In genomic region chr16:71246309-71246708, GRCh38 we compare ENCODE assay signal across 40 cellular contexts. TPM values are rescaled to one million over a fixed set of nuclear protein-coding genes. Genes with fewer than 3 reads are reported as not detected.
"Had no signal": no experiment of that assay in that cellular context is flagged by ENCODE, and none has a peak within 500 bp of the region (broad histone marks: within the 10 kb centered on the region; RNA-seq: fewer than 3 reads in every experiment).

No MANE protein-coding gene starts in this region.

- H3K27me3 Mint-ChIP-seq: activated naive CD4-positive, alpha-beta T cell treated with anti-CD3 and anti-CD28 coated beads, Interleukin-2, amount 10 ng/mL, durations not matched to agents 7 days and 5 days; brain had no signal

- H3K4me1 ChIP-seq: adrenal gland, ascending aorta, body of pancreas, breast epithelium had no signal

- H3K27ac ChIP-seq: adrenal gland, ascending aorta, body of pancreas, brain microvascular endothelial cell, breast epithelium, cardiac muscle cell had no signal

- H3K36me3 Mint-ChIP-seq: activated naive CD4-positive, alpha-beta T cell treated with anti-CD3 and anti-CD28 coated beads, Interleukin-2, amount 10 ng/mL, durations not matched to agents 7 days and 5 days; activated naive CD4-positive, alpha-beta T cell treated with anti-CD3 and anti-CD28 coated beads, Interleukin-2, amount 50 U/mL, for 24 hours; activated naive CD4-positive, alpha-beta T cell treated with anti-CD3 and anti-CD28 coated beads, Interleukin-2, amount 50 U/mL, for 72 hours; activated naive CD8-positive, alpha-beta T cell; activated naive CD8-positive, alpha-beta T cell treated with anti-CD3 and anti-CD28 coated beads for 36 hours; activated naive CD8-positive, alpha-beta T cell treated with anti-CD3 and anti-CD28 coated beads, Interleukin-2, amount 10 ng/mL, durations not matched to agents 7 days and 5 days; brain had no signal

- H3K9me3 ChIP-seq: adrenal gland, ascending aorta, body of pancreas, breast epithelium had no signal

- H3K4me3 ChIP-seq: adrenal gland, ascending aorta, body of pancreas, breast epithelium, cardiac muscle cell had no signal

- H3K4me3 Mint-ChIP-seq: activated naive CD4-positive, alpha-beta T cell treated with anti-CD3 and anti-CD28 coated beads for 36 hours; activated naive CD4-positive, alpha-beta T cell treated with anti-CD3 and anti-CD28 coated beads, Interleukin-2, amount 10 ng/mL, durations not matched to agents 7 days and 5 days; activated naive CD4-positive, alpha-beta T cell treated with anti-CD3 and anti-CD28 coated beads, Interleukin-2, amount 50 U/mL, for 24 hours; activated naive CD8-positive, alpha-beta T cell; activated naive CD8-positive, alpha-beta T cell treated with anti-CD3 and anti-CD28 coated beads for 36 hours; activated naive CD8-positive, alpha-beta T cell treated with anti-CD3 and anti-CD28 coated beads, Interleukin-2, amount 10 ng/mL, durations not matched to agents 7 days and 5 days; activated naive CD8-positive, alpha-beta T cell treated with anti-CD3 and anti-CD28 coated beads, Interleukin-2, amount 50 U/mL, for 24 hours; activated T-cell treated with anti-CD3 and anti-CD28 coated beads, Interleukin-2, amount 50 U/mL, for 24 hours; activated T-cell treated with anti-CD3 and anti-CD28 coated beads, Interleukin-2, amount 50 U/mL, for 4 hours; activated T-cell treated with anti-CD3 and anti-CD28 coated beads, Interleukin-2, amount 50 U/mL, for 72 hours; activated T-helper 1 cell treated with anti-CD3 and anti-CD28 coated beads, Interleukin-12 subunit alpha, Interleukin-12 subunit beta, Interleukin-2, Interleukin-4 antibody, amounts not matched to agents 30 ng/mL and 10 ng/mL and 1 ng/mL, durations not matched to agents 14 hours and 24 hours and 36 hours; activated T-helper 17 cell treated with anti-CD3 and anti-CD28 coated beads, Interleukin-2, amount 50 U/mL, for 72 hours; brain; central memory CD8-positive, alpha-beta T cell had no signal

- H3K36me3 ChIP-seq: adrenal gland, ascending aorta, brain microvascular endothelial cell, breast epithelium, cardiac muscle cell had no signal

- H3K27ac Mint-ChIP-seq: activated naive CD4-positive, alpha-beta T cell treated with anti-CD3 and anti-CD28 coated beads for 36 hours; activated naive CD4-positive, alpha-beta T cell treated with anti-CD3 and anti-CD28 coated beads, Interleukin-2, amount 10 ng/mL, durations not matched to agents 7 days and 5 days; activated naive CD4-positive, alpha-beta T cell treated with anti-CD3 and anti-CD28 coated beads, Interleukin-2, amount 50 U/mL, for 24 hours; activated naive CD4-positive, alpha-beta T cell treated with anti-CD3 and anti-CD28 coated beads, Interleukin-2, amount 50 U/mL, for 72 hours; activated naive CD8-positive, alpha-beta T cell; activated naive CD8-positive, alpha-beta T cell treated with anti-CD3 and anti-CD28 coated beads for 36 hours; activated naive CD8-positive, alpha-beta T cell treated with anti-CD3 and anti-CD28 coated beads, Interleukin-2, amount 10 ng/mL, durations not matched to agents 7 days and 5 days; activated naive CD8-positive, alpha-beta T cell treated with anti-CD3 and anti-CD28 coated beads, Interleukin-2, amount 50 U/mL, for 24 hours; activated T-cell treated with anti-CD3 and anti-CD28 coated beads, Interleukin-2, amount 50 U/mL, for 24 hours; activated T-cell treated with anti-CD3 and anti-CD28 coated beads, Interleukin-2, amount 50 U/mL, for 72 hours; activated T-helper 1 cell treated with anti-CD3 and anti-CD28 coated beads, Interleukin-12 subunit alpha, Interleukin-12 subunit beta, Interleukin-2, Interleukin-4 antibody, amounts not matched to agents 30 ng/mL and 10 ng/mL and 1 ng/mL, durations not matched to agents 14 hours and 24 hours and 36 hours; activated T-helper 17 cell treated with anti-CD3 and anti-CD28 coated beads, Interleukin-2, amount 50 U/mL, for 72 hours; activated T-helper 2 cell treated with anti-CD3 and anti-CD28 coated beads, Interferon-gamma antibody, Interleukin-2, Interleukin-4, amounts not matched to agents 10 μg/mL and 5 μg/mL and 100 μg/mL, durations not matched to agents 14 hours and 24 hours and 36 hours; brain had no signal

- H3K27me3 ChIP-seq: adrenal gland, ascending aorta, body of pancreas, brain microvascular endothelial cell, breast epithelium, cardiac muscle cell had no signal

- DNase-seq: activated effector memory CD4-positive, alpha-beta T cell treated with anti-CD3 and anti-CD28 coated beads, Interleukin-2, amount 50 U/mL, for 16 hours; activated effector memory CD4-positive, alpha-beta T cell treated with Interleukin-2 at 50 U/mL for 16 hours; activated gamma-delta T cell; activated gamma-delta T cell treated with Interleukin-2 at 50 U/mL for 16 hours; activated naive CD4-positive, alpha-beta T cell; activated naive CD4-positive, alpha-beta T cell treated with anti-CD3 and anti-CD28 coated beads for 36 hours; activated naive CD4-positive, alpha-beta T cell treated with anti-CD3 and anti-CD28 coated beads, Interleukin-2, amount 10 ng/mL, durations not matched to agents 7 days and 5 days; activated naive CD4-positive, alpha-beta T cell treated with anti-CD3 and anti-CD28 coated beads, Interleukin-2, amount 50 U/mL, for 16 hours; activated naive CD4-positive, alpha-beta T cell treated with Interleukin-2 at 50 U/mL for 16 hours; activated naive CD8-positive, alpha-beta T cell treated with anti-CD3 and anti-CD28 coated beads for 36 hours; activated naive CD8-positive, alpha-beta T cell treated with anti-CD3 and anti-CD28 coated beads, Interleukin-2, amount 10 ng/mL, durations not matched to agents 7 days and 5 days; activated naive CD8-positive, alpha-beta T cell treated with anti-CD3 and anti-CD28 coated beads, Interleukin-2, amount 50 U/mL, for 24 hours; activated T-cell treated with anti-CD3 and anti-CD28 coated beads, Interleukin-2, amount 50 U/mL, for 24 hours; activated T-cell treated with anti-CD3 and anti-CD28 coated beads, Interleukin-2, amount 50 U/mL, for 4 hours; activated T-cell treated with anti-CD3 and anti-CD28 coated beads, Interleukin-2, amount 50 U/mL, for 48 hours; activated T-cell treated with anti-CD3 and anti-CD28 coated beads, Interleukin-2, amount 50 U/mL, for 72 hours; adrenal gland; amniotic stem cell; amygdala; anterior cingulate cortex; aorta; body of pancreas; brain microvascular endothelial cell; caudate nucleus; central memory CD4-positive, alpha-beta T cell; cerebellar nuclear complex had no signal

- ATAC-seq: activated naive CD4-positive, alpha-beta T cell treated with anti-CD3 and anti-CD28 coated beads, Interleukin-2, amount 50 U/mL, for 72 hours; activated naive CD8-positive, alpha-beta T cell treated with anti-CD3 and anti-CD28 coated beads, Interleukin-2, amount 50 U/mL, for 24 hours; activated T-cell treated with anti-CD3 and anti-CD28 coated beads, Interleukin-2, amount 50 U/mL, for 4 hours; activated T-cell treated with anti-CD3 and anti-CD28 coated beads, Interleukin-2, amount 50 U/mL, for 72 hours; activated T-helper 17 cell treated with anti-CD3 and anti-CD28 coated beads, Interleukin-2, amount 50 U/mL, for 72 hours; body of pancreas had no signal

- FAIRE-seq: astrocyte, bronchial epithelial cell had no signal

- H3K9me3 Mint-ChIP-seq: activated naive CD4-positive, alpha-beta T cell treated with anti-CD3 and anti-CD28 coated beads for 36 hours; activated naive CD4-positive, alpha-beta T cell treated with anti-CD3 and anti-CD28 coated beads, Interleukin-2, amount 10 ng/mL, durations not matched to agents 7 days and 5 days; activated naive CD4-positive, alpha-beta T cell treated with anti-CD3 and anti-CD28 coated beads, Interleukin-2, amount 50 U/mL, for 24 hours; activated naive CD4-positive, alpha-beta T cell treated with anti-CD3 and anti-CD28 coated beads, Interleukin-2, amount 50 U/mL, for 72 hours; activated naive CD8-positive, alpha-beta T cell treated with anti-CD3 and anti-CD28 coated beads for 36 hours; activated naive CD8-positive, alpha-beta T cell treated with anti-CD3 and anti-CD28 coated beads, Interleukin-2, amount 10 ng/mL, durations not matched to agents 7 days and 5 days; activated naive CD8-positive, alpha-beta T cell treated with anti-CD3 and anti-CD28 coated beads, Interleukin-2, amount 50 U/mL, for 24 hours; activated T-cell treated with anti-CD3 and anti-CD28 coated beads, Interleukin-2, amount 50 U/mL, for 24 hours; activated T-cell treated with anti-CD3 and anti-CD28 coated beads, Interleukin-2, amount 50 U/mL, for 4 hours; activated T-cell treated with anti-CD3 and anti-CD28 coated beads, Interleukin-2, amount 50 U/mL, for 72 hours; activated T-helper 1 cell treated with anti-CD3 and anti-CD28 coated beads, Interleukin-12 subunit alpha, Interleukin-12 subunit beta, Interleukin-2, Interleukin-4 antibody, amounts not matched to agents 30 ng/mL and 10 ng/mL and 1 ng/mL, durations not matched to agents 14 hours and 24 hours and 36 hours; activated T-helper 17 cell treated with anti-CD3 and anti-CD28 coated beads, Interleukin-2, amount 50 U/mL, for 72 hours; activated T-helper 2 cell treated with anti-CD3 and anti-CD28 coated beads, Interferon-gamma antibody, Interleukin-2, Interleukin-4, amounts not matched to agents 10 μg/mL and 5 μg/mL and 100 μg/mL, durations not matched to agents 14 hours and 24 hours and 36 hours; brain; central memory CD8-positive, alpha-beta T cell had no signal

- H3K4me1 Mint-ChIP-seq: activated naive CD4-positive, alpha-beta T cell treated with anti-CD3 and anti-CD28 coated beads, Interleukin-2, amount 10 ng/mL, durations not matched to agents 7 days and 5 days; activated naive CD4-positive, alpha-beta T cell treated with anti-CD3 and anti-CD28 coated beads, Interleukin-2, amount 50 U/mL, for 24 hours; activated naive CD8-positive, alpha-beta T cell treated with anti-CD3 and anti-CD28 coated beads for 36 hours; activated naive CD8-positive, alpha-beta T cell treated with anti-CD3 and anti-CD28 coated beads, Interleukin-2, amount 10 ng/mL, durations not matched to agents 7 days and 5 days; activated naive CD8-positive, alpha-beta T cell treated with anti-CD3 and anti-CD28 coated beads, Interleukin-2, amount 50 U/mL, for 24 hours; activated T-helper 17 cell treated with anti-CD3 and anti-CD28 coated beads, Interleukin-2, amount 50 U/mL, for 72 hours; central memory CD8-positive, alpha-beta T cell had no signal

RNA-seq across cellular contexts. Expression of gene HYDIN, which starts 15.8 kb away (rescaled TPM):
- total RNA-seq: activated naive CD4-positive, alpha-beta T cell treated with anti-CD3 and anti-CD28 coated beads for 36 hours; activated naive CD8-positive, alpha-beta T cell treated with anti-CD3 and anti-CD28 coated beads for 36 hours; activated naive CD8-positive, alpha-beta T cell treated with anti-CD3 and anti-CD28 coated beads, Interleukin-2, amount 10 ng/mL, durations not matched to agents 7 days and 5 days; activated T-cell treated with anti-CD3 and anti-CD28 coated beads, Interleukin-2, amount 50 U/mL, for 4 hours; activated T-helper 1 cell treated with anti-CD3 and anti-CD28 coated beads, Interleukin-12 subunit alpha, Interleukin-12 subunit beta, Interleukin-2, Interleukin-4 antibody, amounts not matched to agents 30 ng/mL and 10 ng/mL and 1 ng/mL, durations not matched to agents 14 hours and 24 hours and 36 hours; activated T-helper 2 cell treated with anti-CD3 and anti-CD28 coated beads, Interferon-gamma antibody, Interleukin-2, Interleukin-4, amounts not matched to agents 10 μg/mL and 5 μg/mL and 100 μg/mL, durations not matched to agents 14 hours and 24 hours and 36 hours; chondrocyte had no signal
